ENCODE assay signal across 1 cellular context in the genomic region with DNA sequence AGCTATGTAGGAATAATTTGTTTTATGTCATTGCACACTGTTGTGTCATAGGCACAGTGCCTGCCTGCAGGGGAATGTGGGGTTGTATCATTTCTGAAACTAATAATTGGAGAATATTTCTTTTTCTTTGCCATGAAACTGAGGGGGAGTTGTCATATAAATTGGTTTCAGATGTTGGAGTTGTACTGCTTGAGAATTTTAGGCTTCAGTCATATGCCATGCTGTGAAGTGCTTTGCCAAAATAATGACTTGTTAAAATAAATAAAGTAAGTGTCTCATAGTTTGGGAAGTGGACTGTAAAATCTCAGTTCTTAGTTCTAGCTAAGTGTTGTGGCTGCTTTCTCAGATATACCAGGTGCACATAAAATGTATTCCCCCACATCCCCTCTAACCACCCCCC.
TF ChIP-seq lines count a peak whose summit lies in the region.

No MANE protein-coding gene starts in this region.

TF ChIP-seq in WTC11, 78 proteins besides CTCF, POLR2A, EP300 and RAD21:
- TF ChIP-seq ZNF263 (CRISPR knock-in tag; IDR thresholded peaks at IDR 0.05; ENCODE audit: low read depth) = no peak
- TF ChIP-seq TEAD4 (CRISPR knock-in tag; IDR thresholded peaks at IDR 0.05) = no peak
- TF ChIP-seq, protein P1, sequence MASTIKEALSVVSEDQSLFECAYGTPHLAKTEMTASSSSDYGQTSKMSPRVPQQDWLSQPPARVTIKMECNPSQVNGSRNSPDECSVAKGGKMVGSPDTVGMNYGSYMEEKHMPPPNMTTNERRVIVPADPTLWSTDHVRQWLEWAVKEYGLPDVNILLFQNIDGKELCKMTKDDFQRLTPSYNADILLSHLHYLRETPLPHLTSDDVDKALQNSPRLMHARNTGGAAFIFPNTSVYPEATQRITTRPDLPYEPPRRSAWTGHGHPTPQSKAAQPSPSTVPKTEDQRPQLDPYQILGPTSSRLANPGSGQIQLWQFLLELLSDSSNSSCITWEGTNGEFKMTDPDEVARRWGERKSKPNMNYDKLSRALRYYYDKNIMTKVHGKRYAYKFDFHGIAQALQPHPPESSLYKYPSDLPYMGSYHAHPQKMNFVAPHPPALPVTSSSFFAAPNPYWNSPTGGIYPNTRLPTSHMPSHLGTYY (CRISPR knock-in tag; IDR thresholded peaks at IDR 0.05) = no peak
- TF ChIP-seq ZNF317 (CRISPR knock-in tag; IDR thresholded peaks at IDR 0.05; ENCODE audit: borderline replicate concordance, low read depth) = no peak
- no peak for TF ChIP-seq RORB (CRISPR knock-in tag; IDR thresholded peaks at IDR 0.05)
- TF ChIP-seq, protein P2, sequence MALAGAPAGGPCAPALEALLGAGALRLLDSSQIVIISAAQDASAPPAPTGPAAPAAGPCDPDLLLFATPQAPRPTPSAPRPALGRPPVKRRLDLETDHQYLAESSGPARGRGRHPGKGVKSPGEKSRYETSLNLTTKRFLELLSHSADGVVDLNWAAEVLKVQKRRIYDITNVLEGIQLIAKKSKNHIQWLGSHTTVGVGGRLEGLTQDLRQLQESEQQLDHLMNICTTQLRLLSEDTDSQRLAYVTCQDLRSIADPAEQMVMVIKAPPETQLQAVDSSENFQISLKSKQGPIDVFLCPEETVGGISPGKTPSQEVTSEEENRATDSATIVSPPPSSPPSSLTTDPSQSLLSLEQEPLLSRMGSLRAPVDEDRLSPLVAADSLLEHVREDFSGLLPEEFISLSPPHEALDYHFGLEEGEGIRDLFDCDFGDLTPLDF (CRISPR knock-in tag; IDR thresholded peaks at IDR 0.05) = no peak
- TF ChIP-seq, protein P3, sequence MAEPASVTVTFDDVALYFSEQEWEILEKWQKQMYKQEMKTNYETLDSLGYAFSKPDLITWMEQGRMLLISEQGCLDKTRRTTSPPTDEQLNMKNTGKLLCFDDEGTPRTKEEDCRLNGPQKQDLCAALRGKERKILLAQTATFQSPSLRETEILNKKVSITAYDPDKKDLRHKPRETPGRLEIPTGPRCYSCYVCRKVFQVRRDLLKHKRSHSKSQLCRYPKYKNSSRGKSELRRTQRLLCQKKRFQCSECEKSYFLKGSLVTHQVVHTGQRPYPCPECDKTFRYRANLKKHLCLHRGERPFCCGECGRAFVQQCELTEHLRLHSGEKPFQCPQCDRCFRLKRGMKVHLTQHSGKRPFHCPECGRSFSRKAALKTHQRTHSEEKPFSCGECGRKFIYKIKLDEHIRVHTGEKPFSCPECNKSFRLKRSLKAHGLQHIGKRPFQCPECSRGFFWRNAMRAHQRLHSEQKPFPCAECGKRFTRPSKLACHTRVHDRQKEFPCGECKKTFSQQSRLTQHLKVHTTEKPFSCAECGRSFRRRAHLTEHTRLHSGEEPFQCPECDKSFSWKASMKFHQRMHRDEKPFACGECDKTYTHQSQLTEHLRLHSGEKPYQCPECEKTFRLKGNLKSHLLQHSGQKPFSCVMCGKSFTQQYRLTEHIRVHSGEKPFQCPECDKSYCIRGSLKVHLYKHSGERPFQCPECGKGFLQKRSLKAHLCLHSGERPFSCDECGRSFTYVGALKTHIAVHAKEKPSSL (CRISPR knock-in tag; conservative IDR thresholded peaks at IDR 0.05) = no peak
- TF ChIP-seq, protein P4, sequence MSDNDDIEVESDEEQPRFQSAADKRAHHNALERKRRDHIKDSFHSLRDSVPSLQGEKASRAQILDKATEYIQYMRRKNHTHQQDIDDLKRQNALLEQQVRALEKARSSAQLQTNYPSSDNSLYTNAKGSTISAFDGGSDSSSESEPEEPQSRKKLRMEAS (CRISPR knock-in tag; IDR thresholded peaks at IDR 0.05) = no peak
- no peak for TF ChIP-seq CREM (CRISPR knock-in tag; IDR thresholded peaks at IDR 0.05)
- no peak for TF ChIP-seq GRHL2 (CRISPR knock-in tag; IDR thresholded peaks at IDR 0.05; ENCODE audit: insufficient replicate concordance, severe bottlenecking)
- no peak for TF ChIP-seq ATF1 (CRISPR knock-in tag; IDR thresholded peaks at IDR 0.05)
- TF ChIP-seq, protein P5, sequence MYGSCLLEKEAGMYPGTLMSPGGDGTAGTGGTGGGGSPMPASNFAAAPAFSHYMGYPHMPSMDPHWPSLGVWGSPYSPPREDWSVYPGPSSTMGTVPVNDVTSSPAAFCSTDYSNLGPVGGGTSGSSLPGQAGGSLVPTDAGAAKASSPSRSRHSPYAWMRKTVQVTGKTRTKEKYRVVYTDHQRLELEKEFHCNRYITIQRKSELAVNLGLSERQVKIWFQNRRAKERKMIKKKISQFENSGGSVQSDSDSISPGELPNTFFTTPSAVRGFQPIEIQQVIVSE (CRISPR knock-in tag; IDR thresholded peaks at IDR 0.05; ENCODE audit: borderline replicate concordance) = no peak
- TF ChIP-seq, protein P6, sequence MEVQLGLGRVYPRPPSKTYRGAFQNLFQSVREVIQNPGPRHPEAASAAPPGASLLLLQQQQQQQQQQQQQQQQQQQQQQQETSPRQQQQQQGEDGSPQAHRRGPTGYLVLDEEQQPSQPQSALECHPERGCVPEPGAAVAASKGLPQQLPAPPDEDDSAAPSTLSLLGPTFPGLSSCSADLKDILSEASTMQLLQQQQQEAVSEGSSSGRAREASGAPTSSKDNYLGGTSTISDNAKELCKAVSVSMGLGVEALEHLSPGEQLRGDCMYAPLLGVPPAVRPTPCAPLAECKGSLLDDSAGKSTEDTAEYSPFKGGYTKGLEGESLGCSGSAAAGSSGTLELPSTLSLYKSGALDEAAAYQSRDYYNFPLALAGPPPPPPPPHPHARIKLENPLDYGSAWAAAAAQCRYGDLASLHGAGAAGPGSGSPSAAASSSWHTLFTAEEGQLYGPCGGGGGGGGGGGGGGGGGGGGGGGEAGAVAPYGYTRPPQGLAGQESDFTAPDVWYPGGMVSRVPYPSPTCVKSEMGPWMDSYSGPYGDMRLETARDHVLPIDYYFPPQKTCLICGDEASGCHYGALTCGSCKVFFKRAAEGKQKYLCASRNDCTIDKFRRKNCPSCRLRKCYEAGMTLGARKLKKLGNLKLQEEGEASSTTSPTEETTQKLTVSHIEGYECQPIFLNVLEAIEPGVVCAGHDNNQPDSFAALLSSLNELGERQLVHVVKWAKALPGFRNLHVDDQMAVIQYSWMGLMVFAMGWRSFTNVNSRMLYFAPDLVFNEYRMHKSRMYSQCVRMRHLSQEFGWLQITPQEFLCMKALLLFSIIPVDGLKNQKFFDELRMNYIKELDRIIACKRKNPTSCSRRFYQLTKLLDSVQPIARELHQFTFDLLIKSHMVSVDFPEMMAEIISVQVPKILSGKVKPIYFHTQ (CRISPR knock-in tag; IDR thresholded peaks at IDR 0.05) = no peak
- TF ChIP-seq MXD4 (CRISPR knock-in tag; IDR thresholded peaks at IDR 0.05; ENCODE audit: borderline replicate concordance) = no peak
- TF ChIP-seq TCF7 (CRISPR knock-in tag; IDR thresholded peaks at IDR 0.05; ENCODE audit: low read depth) = no peak
TF ChIP-seq in WTC11: peak in this region for 0.
